14 cellular contexts compared by ENCODE assay signal in the genomic region with DNA sequence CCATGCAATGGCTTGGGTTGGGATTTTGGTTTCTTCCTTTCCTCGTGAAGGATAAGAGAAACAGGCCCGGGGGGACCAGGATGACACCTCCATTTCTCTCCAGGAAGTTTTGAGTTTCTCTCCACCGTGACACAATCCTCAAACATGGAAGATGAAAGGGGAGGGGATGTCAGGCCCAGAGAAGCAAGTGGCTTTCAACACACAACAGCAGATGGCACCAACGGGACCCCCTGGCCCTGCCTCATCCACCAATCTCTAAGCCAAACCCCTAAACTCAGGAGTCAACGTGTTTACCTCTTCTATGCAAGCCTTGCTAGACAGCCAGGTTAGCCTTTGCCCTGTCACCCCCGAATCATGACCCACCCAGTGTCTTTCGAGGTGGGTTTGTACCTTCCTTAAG. TPM values are rescaled to one million over a fixed set of nuclear protein-coding genes. Genes with fewer than 3 reads are reported as not detected.
DNase-seq lines count a peak whose midpoint lies in the region; ATAC-seq and TF ChIP-seq lines count a peak whose summit lies in the region.
"Had no signal": no experiment of that assay in that cellular context is flagged by ENCODE, and none has a peak within 500 bp of the region (broad histone marks: within the 10 kb centered on the region; RNA-seq: fewer than 3 reads in every experiment).

No MANE protein-coding gene starts in this region.

- TF ChIP-seq CTCF in GM10248 (IDR thresholded peaks at IDR 0.05; ENCODE audit: control extremely low read depth, extremely low read depth, low read depth, missing control alignments) (no peak), hepatocyte (IDR thresholded peaks at IDR 0.05; ENCODE audit: poor library complexity) (no peak), GM10266 (IDR thresholded peaks at IDR 0.05; ENCODE audit: control insufficient read depth, insufficient read depth, low read depth, missing control alignments) (no peak)

- H3K4me1 Mint-ChIP-seq in activated T-helper 17 cell treated with anti-CD3 and anti-CD28 coated beads, Interleukin-2, amount 50 U/mL, for 72 hours: no peaks in the 10 kb centered on the region
- peaks cover 6% of the 10 kb centered on the region for H3K4me1 Mint-ChIP-seq in stimulated activated effector memory CD8-positive, alpha-beta T cell treated with anti-CD3 and anti-CD28 coated beads, Interleukin-12 subunit alpha, Interleukin-12 subunit beta, amount 100 ng/mL, for 72 hours
- H3K4me1 Mint-ChIP-seq: activated CD4-positive, alpha-beta T cell treated with anti-CD3 and anti-CD28 coated beads, Interleukin-2, amount 10 ng/mL, durations not matched to agents 24 days and 14 days; stimulated activated naive CD8-positive, alpha-beta T cell treated with anti-CD3 and anti-CD28 coated beads, Interleukin-15, amount 100 ng/mL, for 72 hours had no signal

- peaks cover 3% of the 10 kb centered on the region for H3K79me2 ChIP-seq in hepatocyte

- H3K27me3 ChIP-seq in hepatocyte: no peaks in the 10 kb centered on the region
- H3K27me3 ChIP-seq: BLaER1 had no signal

- peak overlapping the region; percentile 7 for H3K27ac ChIP-seq in hepatocyte
- H3K27ac ChIP-seq: BLaER1, HL-60 had no signal

- no peaks in the 10 kb centered on the region for H3K9me3 Mint-ChIP-seq in activated T-helper 17 cell treated with anti-CD3 and anti-CD28 coated beads, Interleukin-2, amount 50 U/mL, for 72 hours
- no peaks in the 10 kb centered on the region for H3K9me3 Mint-ChIP-seq in stimulated activated effector memory CD8-positive, alpha-beta T cell treated with anti-CD3 and anti-CD28 coated beads, Interleukin-12 subunit alpha, Interleukin-12 subunit beta, amount 100 ng/mL, for 72 hours
- H3K9me3 Mint-ChIP-seq: activated CD4-positive, alpha-beta T cell treated with anti-CD3 and anti-CD28 coated beads, Interleukin-2, amount 10 ng/mL, durations not matched to agents 24 days and 14 days; stimulated activated naive CD8-positive, alpha-beta T cell treated with anti-CD3 and anti-CD28 coated beads, Interleukin-15, amount 100 ng/mL, for 72 hours had no signal

- H4K20me1 ChIP-seq in hepatocyte (ENCODE audit: insufficient read depth, poor library complexity, severe bottlenecking): peaks cover 4% of the 10 kb centered on the region

- H3K36me3 ChIP-seq in hepatocyte (replicated peaks; ENCODE audit: insufficient read depth, low read depth): peaks cover 4% of the 10 kb centered on the region

- H3K27me3 Mint-ChIP-seq in activated T-helper 17 cell treated with anti-CD3 and anti-CD28 coated beads, Interleukin-2, amount 50 U/mL, for 72 hours: no peaks in the 10 kb centered on the region
- H3K27me3 Mint-ChIP-seq: activated CD4-positive, alpha-beta T cell treated with anti-CD3 and anti-CD28 coated beads, Interleukin-2, amount 10 ng/mL, durations not matched to agents 24 days and 14 days; stimulated activated naive CD8-positive, alpha-beta T cell treated with anti-CD3 and anti-CD28 coated beads, Interleukin-15, amount 100 ng/mL, for 72 hours had no signal

- no peak overlapping the region for H3K4me3 ChIP-seq in hepatocyte
- H3K4me3 ChIP-seq: BLaER1, skin epidermis had no signal

- no peaks in the 10 kb centered on the region for H3K4me1 ChIP-seq in hepatocyte (ENCODE audit: insufficient read depth)

- H3K9me2 ChIP-seq in hepatocyte (replicated peaks; ENCODE audit: insufficient read depth): no peaks in the 10 kb centered on the region

- H3K9me3 ChIP-seq in hepatocyte (ENCODE audit: low read depth): no peaks in the 10 kb centered on the region

- WGBS in hepatocyte (ENCODE audit: low lambda C conversion rate, missing lambda C conversion rate): 95% methylated on average over 7 of the region's 7 CpGs

- POLR2A ChIA-PET in GM10248 (lab: Yijun Ruan, JAX): no interaction called here

- no peak for TF ChIP-seq POLR2A in erythroblast (IDR thresholded peaks at IDR 0.05; ENCODE audit: low read length)

- H3K27ac Mint-ChIP-seq in activated T-helper 17 cell treated with anti-CD3 and anti-CD28 coated beads, Interleukin-2, amount 50 U/mL, for 72 hours: peak overlapping the region; percentile 2
- H3K27ac Mint-ChIP-seq in stimulated activated effector memory CD8-positive, alpha-beta T cell treated with anti-CD3 and anti-CD28 coated beads, Interleukin-12 subunit alpha, Interleukin-12 subunit beta, amount 100 ng/mL, for 72 hours: peak overlapping the region; percentile 76
- H3K27ac Mint-ChIP-seq: activated CD4-positive, alpha-beta T cell treated with anti-CD3 and anti-CD28 coated beads, Interleukin-2, amount 10 ng/mL, durations not matched to agents 24 days and 14 days; stimulated activated naive CD8-positive, alpha-beta T cell treated with anti-CD3 and anti-CD28 coated beads, Interleukin-15, amount 100 ng/mL, for 72 hours had no signal

- peak; percentile 10 for DNase-seq in GM10248 (ENCODE audit: extremely low spot score)
- DNase-seq in hepatocyte (ENCODE audit: low spot score): no peak
- DNase-seq in stimulated activated effector memory CD8-positive, alpha-beta T cell treated with anti-CD3 and anti-CD28 coated beads, Interleukin-12 subunit alpha, Interleukin-12 subunit beta, amount 100 ng/mL, for 72 hours (ENCODE audit: low spot score in 2 of 2): no peak
- DNase-seq in GM10266 (ENCODE audit: extremely low spot score): no peak
- DNase-seq in erythroblast (lab: John Stamatoyannopoulos, UW): no peak
- DNase-seq in SK-N-DZ (ENCODE audit: low spot score): no peak
- DNase-seq in H4 (ENCODE audit: low spot score): no peak
- DNase-seq: NCI-H187 treated with DMSO at 0.1 percent for 48 hours had no signal

- H3K4me2 ChIP-seq in hepatocyte: no peak overlapping the region

- no peak for ATAC-seq in activated T-helper 17 cell treated with anti-CD3 and anti-CD28 coated beads, Interleukin-2, amount 50 U/mL, for 72 hours (replicated peaks)
- ATAC-seq in stimulated activated effector memory CD8-positive, alpha-beta T cell treated with anti-CD3 and anti-CD28 coated beads, Interleukin-12 subunit alpha, Interleukin-12 subunit beta, amount 100 ng/mL, for 72 hours: no peak

- H3K36me3 Mint-ChIP-seq in activated T-helper 17 cell treated with anti-CD3 and anti-CD28 coated beads, Interleukin-2, amount 50 U/mL, for 72 hours (ENCODE audit: low read depth): peaks cover 75% of the 10 kb centered on the region
- peaks cover 89% of the 10 kb centered on the region for H3K36me3 Mint-ChIP-seq in stimulated activated effector memory CD8-positive, alpha-beta T cell treated with anti-CD3 and anti-CD28 coated beads, Interleukin-12 subunit alpha, Interleukin-12 subunit beta, amount 100 ng/mL, for 72 hours

- CTCF ChIA-PET in GM10248 (lab: Yijun Ruan, JAX): interaction anchor here (1.6 to 3.8 kb wide), 4 partner anchors 37 to 267 kb away, joined by 3 to 17 read pairs (median 11); no protein-coding TSS in a partner anchor

- H3K4me3 Mint-ChIP-seq in activated T-helper 17 cell treated with anti-CD3 and anti-CD28 coated beads, Interleukin-2, amount 50 U/mL, for 72 hours: no peak overlapping the region
- H3K4me3 Mint-ChIP-seq in stimulated activated effector memory CD8-positive, alpha-beta T cell treated with anti-CD3 and anti-CD28 coated beads, Interleukin-12 subunit alpha, Interleukin-12 subunit beta, amount 100 ng/mL, for 72 hours: no peak overlapping the region
- H3K4me3 Mint-ChIP-seq: activated CD4-positive, alpha-beta T cell treated with anti-CD3 and anti-CD28 coated beads, Interleukin-2, amount 10 ng/mL, durations not matched to agents 24 days and 14 days; stimulated activated naive CD8-positive, alpha-beta T cell treated with anti-CD3 and anti-CD28 coated beads, Interleukin-15, amount 100 ng/mL, for 72 hours had no signal

- H2AFZ ChIP-seq in hepatocyte: no peak overlapping the region

RNA-seq across cellular contexts. Expression of a gene that starts 24.1 kb away (rescaled TPM):
- 10 to 100 TPM; 44.3 to 53.9 TPM for total RNA-seq in activated T-helper 17 cell treated with anti-CD3 and anti-CD28 coated beads, Interleukin-2, amount 50 U/mL, for 72 hours
- total RNA-seq in hepatocyte: 9.0 and 11.5 TPM in 2 replicates
- 5.2 and 8.8 TPM in 2 replicates for polyA plus RNA-seq in hepatocyte
- 120 and 144 TPM in 2 replicates for polyA plus RNA-seq in SK-N-DZ (2014; cell fraction: cytosol; rRNA removed)
- 99.3 and 99.7 TPM in 2 replicates for polyA plus RNA-seq in SK-N-DZ (2014; cell fraction: nucleus; rRNA removed)
- 32.6 and 37.8 TPM in 2 replicates for total RNA-seq in H4 (2014; rRNA removed; shearing (Covaris generic))

RNA-seq across cellular contexts. Expression of a gene that starts 42.2 kb away (rescaled TPM):
- 10 to 100 TPM; 63.8 to 83.5 TPM for total RNA-seq in activated T-helper 17 cell treated with anti-CD3 and anti-CD28 coated beads, Interleukin-2, amount 50 U/mL, for 72 hours
- 110 and 126 TPM in 2 replicates for total RNA-seq in hepatocyte
- polyA plus RNA-seq in hepatocyte: 116 and 123 TPM in 2 replicates
- 23.7 and 27.5 TPM in 2 replicates for polyA plus RNA-seq in SK-N-DZ (2014; cell fraction: cytosol; rRNA removed)
- 14.4 and 19.8 TPM in 2 replicates for polyA plus RNA-seq in SK-N-DZ (2014; cell fraction: nucleus; rRNA removed)
- 82.0 and 87.2 TPM in 2 replicates for total RNA-seq in H4 (2014; rRNA removed; shearing (Covaris generic))
